18 cellular contexts compared by ENCODE assay signal in genomic region chr4:90841676-90842075, GRCh38.
"Had no signal": no experiment of that assay in that cellular context is flagged by ENCODE, and none has a peak within 500 bp of the region (broad histone marks: within the 10 kb centered on the region; RNA-seq: fewer than 3 reads in every experiment).

No MANE protein-coding gene starts in this region.

- DNase-seq: activated CD4-positive, alpha-beta memory T cell treated with anti-CD3 and anti-CD28 coated beads for 36 hours; activated CD8-positive, alpha-beta memory T cell treated with anti-CD3 and anti-CD28 coated beads, Interleukin-2, amount 10 ng/mL, durations not matched to agents 7 days and 5 days; activated naive CD4-positive, alpha-beta T cell treated with anti-CD3 and anti-CD28 coated beads, Interleukin-2, amount 10 ng/mL, durations not matched to agents 7 days and 5 days; activated T-cell treated with anti-CD3 and anti-CD28 coated beads, Interleukin-2, amount 50 U/mL, for 1 hour; endodermal cell; foreskin melanocyte; heart right ventricle; naive B cell; SK-N-SH; stimulated activated CD4-positive, alpha-beta T cell treated with anti-CD3 and anti-CD28 coated beads, Interleukin-12 subunit alpha, Interleukin-12 subunit beta, amount 100 ng/mL, for 4 hours; stimulated activated CD4-positive, alpha-beta T cell treated with anti-CD3 and anti-CD28 coated beads, Interleukin-2, amount 100 ng/mL, for 24 hours; stomach; T-helper 1 cell; testis; WERI-Rb-1 had no signal

- H3K4me3 ChIP-seq: esophagus muscularis mucosa, heart right ventricle, neural progenitor cell, stomach, testis had no signal

- H3K9me3 ChIP-seq: esophagus muscularis mucosa, heart right ventricle, SK-N-SH, stomach, testis had no signal

- H3K4me2 ChIP-seq: neural progenitor cell, SK-N-SH had no signal

- H3K9me3 Mint-ChIP-seq: activated CD4-positive, alpha-beta memory T cell treated with anti-CD3 and anti-CD28 coated beads for 36 hours; activated naive CD4-positive, alpha-beta T cell treated with anti-CD3 and anti-CD28 coated beads, Interleukin-2, amount 10 ng/mL, durations not matched to agents 7 days and 5 days; brain; endodermal cell; naive B cell; neural progenitor cell had no signal

- H3K36me3 ChIP-seq: esophagus muscularis mucosa, heart right ventricle, neural progenitor cell, stomach, WERI-Rb-1 had no signal

- H3K36me3 Mint-ChIP-seq: activated CD4-positive, alpha-beta memory T cell treated with anti-CD3 and anti-CD28 coated beads for 36 hours; activated CD8-positive, alpha-beta memory T cell treated with anti-CD3 and anti-CD28 coated beads, Interleukin-2, amount 10 ng/mL, durations not matched to agents 7 days and 5 days; activated naive CD4-positive, alpha-beta T cell treated with anti-CD3 and anti-CD28 coated beads, Interleukin-2, amount 10 ng/mL, durations not matched to agents 7 days and 5 days; brain; neural progenitor cell had no signal

- H3K27ac Mint-ChIP-seq: activated CD4-positive, alpha-beta memory T cell treated with anti-CD3 and anti-CD28 coated beads for 36 hours; activated CD8-positive, alpha-beta memory T cell treated with anti-CD3 and anti-CD28 coated beads, Interleukin-2, amount 10 ng/mL, durations not matched to agents 7 days and 5 days; activated naive CD4-positive, alpha-beta T cell treated with anti-CD3 and anti-CD28 coated beads, Interleukin-2, amount 10 ng/mL, durations not matched to agents 7 days and 5 days; endodermal cell; neural progenitor cell had no signal

- H3K4me1 ChIP-seq: esophagus muscularis mucosa, heart right ventricle, neural progenitor cell, stomach, testis had no signal

- H3K4me1 Mint-ChIP-seq: activated CD8-positive, alpha-beta memory T cell treated with anti-CD3 and anti-CD28 coated beads, Interleukin-2, amount 10 ng/mL, durations not matched to agents 7 days and 5 days; activated naive CD4-positive, alpha-beta T cell treated with anti-CD3 and anti-CD28 coated beads, Interleukin-2, amount 10 ng/mL, durations not matched to agents 7 days and 5 days; brain; endodermal cell; naive B cell; neural progenitor cell had no signal

- H3K27ac ChIP-seq: esophagus muscularis mucosa, heart right ventricle, neural progenitor cell, stomach, testis, WERI-Rb-1 had no signal

- H3K4me3 Mint-ChIP-seq: activated CD4-positive, alpha-beta memory T cell treated with anti-CD3 and anti-CD28 coated beads for 36 hours; activated CD8-positive, alpha-beta memory T cell treated with anti-CD3 and anti-CD28 coated beads, Interleukin-2, amount 10 ng/mL, durations not matched to agents 7 days and 5 days; activated naive CD4-positive, alpha-beta T cell treated with anti-CD3 and anti-CD28 coated beads, Interleukin-2, amount 10 ng/mL, durations not matched to agents 7 days and 5 days; brain; endodermal cell; naive B cell; neural progenitor cell had no signal

- H3K27me3 Mint-ChIP-seq: activated CD4-positive, alpha-beta memory T cell treated with anti-CD3 and anti-CD28 coated beads for 36 hours; activated CD8-positive, alpha-beta memory T cell treated with anti-CD3 and anti-CD28 coated beads, Interleukin-2, amount 10 ng/mL, durations not matched to agents 7 days and 5 days; activated naive CD4-positive, alpha-beta T cell treated with anti-CD3 and anti-CD28 coated beads, Interleukin-2, amount 10 ng/mL, durations not matched to agents 7 days and 5 days; brain; naive B cell had no signal

- H3K27me3 ChIP-seq: esophagus muscularis mucosa, heart right ventricle, neural progenitor cell, stomach, testis had no signal

- ATAC-seq: activated CD8-positive, alpha-beta memory T cell treated with anti-CD3 and anti-CD28 coated beads, Interleukin-2, amount 10 ng/mL, durations not matched to agents 7 days and 5 days; heart right ventricle had no signal

- H2AFZ ChIP-seq: neural progenitor cell had no signal

- H3K9me2 ChIP-seq: SK-N-SH had no signal

- H3K9ac ChIP-seq: neural progenitor cell, SK-N-SH had no signal
